10 cellular contexts compared by ENCODE assay signal in genomic region chr13:24251525-24251924, GRCh38. TPM values are rescaled to one million over a fixed set of nuclear protein-coding genes. Genes with fewer than 3 reads are reported as not detected.
DNase-seq lines count a peak whose midpoint lies in the region; ATAC-seq and TF ChIP-seq lines count a peak whose summit lies in the region.
"Had no signal": no experiment of that assay in that cellular context is flagged by ENCODE, and none has a peak within 500 bp of the region (broad histone marks: within the 10 kb centered on the region; RNA-seq: fewer than 3 reads in every experiment).

No MANE protein-coding gene starts in this region.

- H4K20me1 ChIP-seq in neural progenitor cell (ENCODE audit: low read depth) = peaks cover 5% of the 10 kb centered on the region

- H3K4me3 ChIP-seq in neural progenitor cell = no peak overlapping the region
- H3K4me3 ChIP-seq: thyroid gland had no signal

- H3K36me3 Mint-ChIP-seq in neural progenitor cell = peaks cover 35% of the 10 kb centered on the region
- peaks cover 57% of the 10 kb centered on the region for H3K36me3 Mint-ChIP-seq in stimulated activated effector memory CD8-positive, alpha-beta T cell treated with anti-CD3 and anti-CD28 coated beads, Interleukin-12 subunit alpha, Interleukin-12 subunit beta, amount 100 ng/mL, for 72 hours

- no peak overlapping the region for H3K4me3 Mint-ChIP-seq in neural progenitor cell
- H3K4me3 Mint-ChIP-seq in stimulated activated effector memory CD8-positive, alpha-beta T cell treated with anti-CD3 and anti-CD28 coated beads, Interleukin-12 subunit alpha, Interleukin-12 subunit beta, amount 100 ng/mL, for 72 hours = peak overlapping the region; percentile 82

- no peaks in the 10 kb centered on the region for H3K9me3 Mint-ChIP-seq in neural progenitor cell
- H3K9me3 Mint-ChIP-seq in stimulated activated effector memory CD8-positive, alpha-beta T cell treated with anti-CD3 and anti-CD28 coated beads, Interleukin-12 subunit alpha, Interleukin-12 subunit beta, amount 100 ng/mL, for 72 hours = no peaks in the 10 kb centered on the region

- H3K27ac ChIP-seq in neural progenitor cell = no peak overlapping the region
- H3K27ac ChIP-seq: brain microvascular endothelial cell had no signal

- H3K27ac Mint-ChIP-seq in neural progenitor cell = peak overlapping the region; percentile 44
- peak overlapping the region; percentile 92 for H3K27ac Mint-ChIP-seq in stimulated activated effector memory CD8-positive, alpha-beta T cell treated with anti-CD3 and anti-CD28 coated beads, Interleukin-12 subunit alpha, Interleukin-12 subunit beta, amount 100 ng/mL, for 72 hours

- peak; percentile 90 for ATAC-seq in stimulated activated effector memory CD8-positive, alpha-beta T cell treated with anti-CD3 and anti-CD28 coated beads, Interleukin-12 subunit alpha, Interleukin-12 subunit beta, amount 100 ng/mL, for 72 hours
- no peak for ATAC-seq in HG03571 (IDR thresholded peaks at IDR 0.05; ENCODE audit: unreplicated experiment)

- H3K9me3 ChIP-seq in neural progenitor cell (ENCODE audit: low read depth) = no peaks in the 10 kb centered on the region
- H3K9me3 ChIP-seq: thyroid gland had no signal

- peaks cover 23% of the 10 kb centered on the region for H3K4me1 Mint-ChIP-seq in neural progenitor cell
- peaks cover 73% of the 10 kb centered on the region for H3K4me1 Mint-ChIP-seq in stimulated activated effector memory CD8-positive, alpha-beta T cell treated with anti-CD3 and anti-CD28 coated beads, Interleukin-12 subunit alpha, Interleukin-12 subunit beta, amount 100 ng/mL, for 72 hours

- H3K4me1 ChIP-seq in neural progenitor cell = peaks cover 21% of the 10 kb centered on the region
- H3K4me1 ChIP-seq: thyroid gland had no signal

- no peaks in the 10 kb centered on the region for H3K27me3 ChIP-seq in neural progenitor cell
- H3K27me3 ChIP-seq: brain microvascular endothelial cell, thyroid gland had no signal

- no peaks in the 10 kb centered on the region for H3K36me3 ChIP-seq in neural progenitor cell
- H3K36me3 ChIP-seq: brain microvascular endothelial cell, thyroid gland had no signal

- no peak overlapping the region for H2AFZ ChIP-seq in neural progenitor cell (replicated peaks)

- no peak for TF ChIP-seq CTCF in neural progenitor cell (IDR thresholded peaks at IDR 0.05)
- TF ChIP-seq CTCF in GM20000 (IDR thresholded peaks at IDR 0.05; ENCODE audit: extremely low read depth, missing control alignments) = no peak

- no peak overlapping the region for H3K9ac ChIP-seq in neural progenitor cell

- H3K79me2 ChIP-seq in neural progenitor cell (ENCODE audit: low read depth) = no peaks in the 10 kb centered on the region

- peaks cover 7% of the 10 kb centered on the region for H3F3A ChIP-seq in neural progenitor cell (ENCODE audit: low read depth)

- H3K4me2 ChIP-seq in neural progenitor cell = no peak overlapping the region

- DNase-seq in activated CD4-positive, CD25-positive, alpha-beta regulatory T cell (lab: John Stamatoyannopoulos, UW) = peak; percentile 34 to 76 (median 63)
- peak; percentile 73 for DNase-seq in activated T-helper 9 cell treated with anti-CD3 and anti-CD28 coated beads, Interleukin-2, amount 50 U/mL, for 16 hours (ENCODE audit: low read depth)
- no peak for DNase-seq in neural progenitor cell (ENCODE audit: low spot score)
- peak; percentile 52 to 86 for DNase-seq in stimulated activated effector memory CD8-positive, alpha-beta T cell treated with anti-CD3 and anti-CD28 coated beads, Interleukin-12 subunit alpha, Interleukin-12 subunit beta, amount 100 ng/mL, for 72 hours (ENCODE audit: low spot score in 2 of 2)
- no peak for DNase-seq in NCI-H1092 treated with DMSO at 0.1 percent for 48 hours (lab: John Stamatoyannopoulos, UW)
- no peak for DNase-seq in GM20000 (ENCODE audit: low spot score)
- DNase-seq in A172 (ENCODE audit: low spot score) = no peak
- DNase-seq: brain microvascular endothelial cell had no signal

- H3K27me3 Mint-ChIP-seq in neural progenitor cell (ENCODE audit: insufficient read depth, low read depth) = peaks cover 3% of the 10 kb centered on the region

RNA-seq across cellular contexts. Expression of gene C1QTNF9, which starts 57.9 kb away (rescaled TPM):
- total RNA-seq in neural progenitor cell (ENCODE audit: low replicate concordance) = not detected in 2 replicates
- total RNA-seq in A172 (2014; rRNA removed; shearing (Covaris generic)) = not detected in 2 replicates
- total RNA-seq: thyroid gland had no signal

Comparison
In these comparisons a context has a peak if more than half of its experiments do, and no peak if none do; other contexts are left out.
1. DNase-seq: peak in activated CD4-positive, CD25-positive, alpha-beta regulatory T cell (4 of 4), activated T-helper 9 cell treated with anti-CD3 and anti-CD28 coated beads, Interleukin-2, amount 50 U/mL, for 16 hours (single experiment) and stimulated activated effector memory CD8-positive, alpha-beta T cell treated with anti-CD3 and anti-CD28 coated beads, Interleukin-12 subunit alpha, Interleukin-12 subunit beta, amount 100 ng/mL, for 72 hours (2 of 2); none in neural progenitor cell (single experiment), NCI-H1092 treated with DMSO at 0.1 percent for 48 hours (single experiment), GM20000 (single experiment) and A172 (single experiment).